1 cellular context compared by ENCODE assay signal in the genomic region with DNA sequence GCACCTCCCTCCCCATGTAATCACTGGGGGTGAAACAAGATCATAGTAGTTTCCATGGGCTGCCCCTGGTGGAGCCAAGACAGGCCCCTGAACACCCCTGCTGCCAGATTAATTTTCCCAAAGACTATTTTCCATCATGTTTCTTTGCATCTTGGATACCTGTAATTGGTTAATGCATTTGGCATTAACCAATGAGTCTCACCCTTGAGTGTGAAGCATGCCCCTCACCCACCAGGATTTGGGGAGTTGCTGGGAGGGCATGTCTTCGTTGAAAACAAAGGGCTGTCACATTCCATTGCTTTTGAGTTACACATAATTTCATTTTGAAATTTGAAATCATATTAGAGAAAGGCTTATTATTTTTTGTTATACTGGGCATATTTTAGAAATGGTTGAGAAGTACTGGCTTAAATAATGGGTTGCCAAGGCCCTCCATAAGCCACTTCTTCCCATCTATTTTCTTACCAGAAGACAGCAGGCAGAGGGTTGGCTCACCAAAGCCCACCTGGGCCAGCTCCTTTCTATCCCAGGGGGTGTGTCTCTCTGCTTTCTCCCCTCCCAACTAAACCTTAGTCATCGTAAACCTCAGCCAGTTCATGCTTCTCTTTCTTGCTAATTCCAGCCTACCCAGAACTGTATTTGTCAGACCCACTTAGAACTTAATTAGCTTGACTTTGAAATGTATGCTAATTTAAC.
TF ChIP-seq lines count a peak whose summit lies in the region.

No MANE protein-coding gene starts in this region.

TF ChIP-seq in WTC11, 78 proteins besides CTCF, POLR2A, EP300 and RAD21:
- TF ChIP-seq, protein P1, sequence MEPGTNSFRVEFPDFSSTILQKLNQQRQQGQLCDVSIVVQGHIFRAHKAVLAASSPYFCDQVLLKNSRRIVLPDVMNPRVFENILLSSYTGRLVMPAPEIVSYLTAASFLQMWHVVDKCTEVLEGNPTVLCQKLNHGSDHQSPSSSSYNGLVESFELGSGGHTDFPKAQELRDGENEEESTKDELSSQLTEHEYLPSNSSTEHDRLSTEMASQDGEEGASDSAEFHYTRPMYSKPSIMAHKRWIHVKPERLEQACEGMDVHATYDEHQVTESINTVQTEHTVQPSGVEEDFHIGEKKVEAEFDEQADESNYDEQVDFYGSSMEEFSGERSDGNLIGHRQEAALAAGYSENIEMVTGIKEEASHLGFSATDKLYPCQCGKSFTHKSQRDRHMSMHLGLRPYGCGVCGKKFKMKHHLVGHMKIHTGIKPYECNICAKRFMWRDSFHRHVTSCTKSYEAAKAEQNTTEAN (CRISPR knock-in tag; IDR thresholded peaks at IDR 0.05), result no peak
- TF ChIP-seq TP53 (CRISPR knock-in tag; IDR thresholded peaks at IDR 0.05) (no peak), NR2C2 (CRISPR knock-in tag; IDR thresholded peaks at IDR 0.05) (no peak), FOXK1 (CRISPR knock-in tag; IDR thresholded peaks at IDR 0.05) (no peak), TEAD1 (CRISPR knock-in tag; IDR thresholded peaks at IDR 0.05) (no peak), ETV6 (CRISPR knock-in tag; IDR thresholded peaks at IDR 0.05) (no peak), NFE2L1 (CRISPR knock-in tag; IDR thresholded peaks at IDR 0.05) (no peak), SP1 (CRISPR knock-in tag; conservative IDR thresholded peaks at IDR 0.05) (no peak), ZNF416 (CRISPR knock-in tag; IDR thresholded peaks at IDR 0.05) (no peak), NFATC4 (CRISPR knock-in tag; IDR thresholded peaks at IDR 0.05) (no peak), SMAD3 (CRISPR knock-in tag; IDR thresholded peaks at IDR 0.05; ENCODE audit: borderline replicate concordance) (no peak), ZNF219 (CRISPR knock-in tag; IDR thresholded peaks at IDR 0.05; ENCODE audit: borderline replicate concordance) (no peak)
- TF ChIP-seq, protein P2, sequence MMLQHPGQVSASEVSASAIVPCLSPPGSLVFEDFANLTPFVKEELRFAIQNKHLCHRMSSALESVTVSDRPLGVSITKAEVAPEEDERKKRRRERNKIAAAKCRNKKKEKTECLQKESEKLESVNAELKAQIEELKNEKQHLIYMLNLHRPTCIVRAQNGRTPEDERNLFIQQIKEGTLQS (CRISPR knock-in tag; conservative IDR thresholded peaks at IDR 0.05), result no peak
- TF ChIP-seq, protein P3, sequence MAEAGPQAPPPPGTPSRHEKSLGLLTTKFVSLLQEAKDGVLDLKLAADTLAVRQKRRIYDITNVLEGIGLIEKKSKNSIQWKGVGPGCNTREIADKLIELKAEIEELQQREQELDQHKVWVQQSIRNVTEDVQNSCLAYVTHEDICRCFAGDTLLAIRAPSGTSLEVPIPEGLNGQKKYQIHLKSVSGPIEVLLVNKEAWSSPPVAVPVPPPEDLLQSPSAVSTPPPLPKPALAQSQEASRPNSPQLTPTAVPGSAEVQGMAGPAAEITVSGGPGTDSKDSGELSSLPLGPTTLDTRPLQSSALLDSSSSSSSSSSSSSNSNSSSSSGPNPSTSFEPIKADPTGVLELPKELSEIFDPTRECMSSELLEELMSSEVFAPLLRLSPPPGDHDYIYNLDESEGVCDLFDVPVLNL (CRISPR knock-in tag; IDR thresholded peaks at IDR 0.05; ENCODE audit: borderline replicate concordance, low read depth), result no peak
- TF ChIP-seq, protein P4, sequence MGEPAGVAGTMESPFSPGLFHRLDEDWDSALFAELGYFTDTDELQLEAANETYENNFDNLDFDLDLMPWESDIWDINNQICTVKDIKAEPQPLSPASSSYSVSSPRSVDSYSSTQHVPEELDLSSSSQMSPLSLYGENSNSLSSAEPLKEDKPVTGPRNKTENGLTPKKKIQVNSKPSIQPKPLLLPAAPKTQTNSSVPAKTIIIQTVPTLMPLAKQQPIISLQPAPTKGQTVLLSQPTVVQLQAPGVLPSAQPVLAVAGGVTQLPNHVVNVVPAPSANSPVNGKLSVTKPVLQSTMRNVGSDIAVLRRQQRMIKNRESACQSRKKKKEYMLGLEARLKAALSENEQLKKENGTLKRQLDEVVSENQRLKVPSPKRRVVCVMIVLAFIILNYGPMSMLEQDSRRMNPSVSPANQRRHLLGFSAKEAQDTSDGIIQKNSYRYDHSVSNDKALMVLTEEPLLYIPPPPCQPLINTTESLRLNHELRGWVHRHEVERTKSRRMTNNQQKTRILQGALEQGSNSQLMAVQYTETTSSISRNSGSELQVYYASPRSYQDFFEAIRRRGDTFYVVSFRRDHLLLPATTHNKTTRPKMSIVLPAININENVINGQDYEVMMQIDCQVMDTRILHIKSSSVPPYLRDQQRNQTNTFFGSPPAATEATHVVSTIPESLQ (CRISPR knock-in tag; IDR thresholded peaks at IDR 0.05), result no peak
- TF ChIP-seq, protein P5, sequence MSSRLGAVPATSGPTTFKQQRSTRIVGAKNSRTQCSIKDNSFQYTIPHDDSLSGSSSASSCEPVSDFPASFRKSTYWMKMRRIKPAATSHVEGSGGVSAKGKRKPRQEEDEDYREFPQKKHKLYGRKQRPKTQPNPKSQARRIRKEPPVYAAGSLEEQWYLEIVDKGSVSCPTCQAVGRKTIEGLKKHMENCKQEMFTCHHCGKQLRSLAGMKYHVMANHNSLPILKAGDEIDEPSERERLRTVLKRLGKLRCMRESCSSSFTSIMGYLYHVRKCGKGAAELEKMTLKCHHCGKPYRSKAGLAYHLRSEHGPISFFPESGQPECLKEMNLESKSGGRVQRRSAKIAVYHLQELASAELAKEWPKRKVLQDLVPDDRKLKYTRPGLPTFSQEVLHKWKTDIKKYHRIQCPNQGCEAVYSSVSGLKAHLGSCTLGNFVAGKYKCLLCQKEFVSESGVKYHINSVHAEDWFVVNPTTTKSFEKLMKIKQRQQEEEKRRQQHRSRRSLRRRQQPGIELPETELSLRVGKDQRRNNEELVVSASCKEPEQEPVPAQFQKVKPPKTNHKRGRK (CRISPR knock-in tag; IDR thresholded peaks at IDR 0.05; ENCODE audit: borderline replicate concordance), result no peak
- TF ChIP-seq, protein P6, sequence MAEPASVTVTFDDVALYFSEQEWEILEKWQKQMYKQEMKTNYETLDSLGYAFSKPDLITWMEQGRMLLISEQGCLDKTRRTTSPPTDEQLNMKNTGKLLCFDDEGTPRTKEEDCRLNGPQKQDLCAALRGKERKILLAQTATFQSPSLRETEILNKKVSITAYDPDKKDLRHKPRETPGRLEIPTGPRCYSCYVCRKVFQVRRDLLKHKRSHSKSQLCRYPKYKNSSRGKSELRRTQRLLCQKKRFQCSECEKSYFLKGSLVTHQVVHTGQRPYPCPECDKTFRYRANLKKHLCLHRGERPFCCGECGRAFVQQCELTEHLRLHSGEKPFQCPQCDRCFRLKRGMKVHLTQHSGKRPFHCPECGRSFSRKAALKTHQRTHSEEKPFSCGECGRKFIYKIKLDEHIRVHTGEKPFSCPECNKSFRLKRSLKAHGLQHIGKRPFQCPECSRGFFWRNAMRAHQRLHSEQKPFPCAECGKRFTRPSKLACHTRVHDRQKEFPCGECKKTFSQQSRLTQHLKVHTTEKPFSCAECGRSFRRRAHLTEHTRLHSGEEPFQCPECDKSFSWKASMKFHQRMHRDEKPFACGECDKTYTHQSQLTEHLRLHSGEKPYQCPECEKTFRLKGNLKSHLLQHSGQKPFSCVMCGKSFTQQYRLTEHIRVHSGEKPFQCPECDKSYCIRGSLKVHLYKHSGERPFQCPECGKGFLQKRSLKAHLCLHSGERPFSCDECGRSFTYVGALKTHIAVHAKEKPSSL (CRISPR knock-in tag; conservative IDR thresholded peaks at IDR 0.05), result no peak
- TF ChIP-seq, protein P7, sequence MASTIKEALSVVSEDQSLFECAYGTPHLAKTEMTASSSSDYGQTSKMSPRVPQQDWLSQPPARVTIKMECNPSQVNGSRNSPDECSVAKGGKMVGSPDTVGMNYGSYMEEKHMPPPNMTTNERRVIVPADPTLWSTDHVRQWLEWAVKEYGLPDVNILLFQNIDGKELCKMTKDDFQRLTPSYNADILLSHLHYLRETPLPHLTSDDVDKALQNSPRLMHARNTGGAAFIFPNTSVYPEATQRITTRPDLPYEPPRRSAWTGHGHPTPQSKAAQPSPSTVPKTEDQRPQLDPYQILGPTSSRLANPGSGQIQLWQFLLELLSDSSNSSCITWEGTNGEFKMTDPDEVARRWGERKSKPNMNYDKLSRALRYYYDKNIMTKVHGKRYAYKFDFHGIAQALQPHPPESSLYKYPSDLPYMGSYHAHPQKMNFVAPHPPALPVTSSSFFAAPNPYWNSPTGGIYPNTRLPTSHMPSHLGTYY (CRISPR knock-in tag; IDR thresholded peaks at IDR 0.05), result no peak
- TF ChIP-seq, protein P8, sequence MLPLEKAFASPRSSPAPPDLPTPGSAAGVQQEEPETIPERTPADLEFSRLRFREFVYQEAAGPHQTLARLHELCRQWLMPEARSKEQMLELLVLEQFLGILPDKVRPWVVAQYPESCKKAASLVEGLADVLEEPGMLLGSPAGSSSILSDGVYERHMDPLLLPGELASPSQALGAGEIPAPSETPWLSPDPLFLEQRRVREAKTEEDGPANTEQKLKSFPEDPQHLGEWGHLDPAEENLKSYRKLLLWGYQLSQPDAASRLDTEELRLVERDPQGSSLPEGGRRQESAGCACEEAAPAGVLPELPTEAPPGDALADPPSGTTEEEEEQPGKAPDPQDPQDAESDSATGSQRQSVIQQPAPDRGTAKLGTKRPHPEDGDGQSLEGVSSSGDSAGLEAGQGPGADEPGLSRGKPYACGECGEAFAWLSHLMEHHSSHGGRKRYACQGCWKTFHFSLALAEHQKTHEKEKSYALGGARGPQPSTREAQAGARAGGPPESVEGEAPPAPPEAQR (CRISPR knock-in tag; IDR thresholded peaks at IDR 0.05), result no peak
